ENCODE assay signal across 30 cellular contexts in the genomic region with DNA sequence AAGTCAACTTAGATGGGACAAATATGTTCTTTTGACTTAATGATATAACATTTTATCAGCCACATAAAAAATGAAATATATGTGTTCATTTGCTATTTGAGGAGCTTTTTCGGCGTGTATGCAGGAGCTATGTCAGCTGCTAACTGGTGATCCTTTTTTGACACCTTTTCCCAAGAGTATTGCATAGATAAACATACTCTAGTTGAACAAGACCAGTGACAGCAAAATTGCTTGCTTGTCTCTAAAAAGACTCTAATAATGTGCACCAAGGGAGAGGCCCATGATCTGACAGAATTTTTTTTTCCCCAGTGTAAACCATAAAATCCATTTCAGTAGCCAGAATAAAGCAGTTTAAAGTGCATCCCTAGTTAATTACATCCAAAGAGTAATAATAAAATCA.
"Had no signal": no experiment of that assay in that cellular context is flagged by ENCODE, and none has a peak within 500 bp of the region (broad histone marks: within the 10 kb centered on the region; RNA-seq: fewer than 3 reads in every experiment).

No MANE protein-coding gene starts in this region.

- DNase-seq: Kasumi-1, KG1, MM.1S, MV-4-11, NCI-H1092, NCI-H1105, NCI-H1417 treated with DMSO at 0.1 percent for 48 hours, NCI-H1436 treated with DMSO at 0.1 percent for 48 hours, NCI-H1694 treated with DMSO at 0.1 percent for 48 hours, NCI-H187 treated with DMSO at 0.1 percent for 48 hours, NCI-H2029, NCI-H2081, NCI-H2107, NCI-H2171, NCI-H226, NCI-H446 treated with DMSO at 0.1 percent for 48 hours, NCI-H510A, NCI-H524, NCI-H526, NCI-H69, NCI-H748 treated with DMSO at 0.1 percent for 48 hours, NCI-H82, PC-9, Right ventricle myocardium superior, SHP77 treated with DMSO at 0.1 percent for 48 hours, SK-N-SH, SW 1271 had no signal

- H3K9ac ChIP-seq: SK-N-SH had no signal

- H3K27me3 ChIP-seq: SJSA1 had no signal

- H3K4me1 ChIP-seq: SJSA1 had no signal

- H3K4me3 ChIP-seq: PC-9, SJSA1 had no signal

- H3K27ac ChIP-seq: PC-9, RWPE1, SJSA1 had no signal

- H3K36me3 ChIP-seq: SJSA1 had no signal

- H3K4me2 ChIP-seq: PC-9, SK-N-SH had no signal

- H3K9me3 ChIP-seq: SJSA1, SK-N-SH had no signal

- ATAC-seq: Panc1 had no signal

- H2AFZ ChIP-seq: PC-9 had no signal
